Comparison of ENCODE assay signal across 1 cellular context in the genomic region with DNA sequence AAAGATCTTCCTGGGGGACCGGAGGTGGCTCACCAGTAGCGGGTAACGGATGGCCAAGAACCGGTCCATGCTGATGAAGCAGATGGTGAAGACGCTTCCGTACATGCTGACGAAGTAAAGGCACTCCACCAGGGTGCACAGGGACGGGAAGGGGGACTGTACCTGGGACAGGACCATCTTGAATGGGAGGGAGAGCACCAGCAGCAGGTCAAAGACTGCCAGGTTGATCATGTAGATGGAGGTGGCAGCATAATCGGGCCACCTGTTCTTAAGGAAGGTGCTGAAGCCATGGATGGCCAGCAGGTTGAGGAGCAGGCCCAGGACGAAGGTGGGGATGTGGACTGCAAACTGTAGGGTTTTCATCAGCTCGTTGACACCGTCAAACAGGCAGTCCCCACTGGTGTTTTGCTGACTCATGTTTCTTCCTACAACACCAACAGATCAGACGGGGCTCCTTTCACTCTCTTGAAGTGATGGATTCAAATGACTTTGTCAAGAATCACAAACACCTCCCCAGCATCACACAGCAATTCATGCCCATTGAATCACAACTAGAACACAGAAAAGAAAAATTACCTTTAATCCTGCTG.
TF ChIP-seq lines count a peak whose summit lies in the region.

No MANE protein-coding gene starts in this region.

TF ChIP-seq in GM12878, 131 proteins besides CTCF, POLR2A, EP300 and RAD21:
- TF ChIP-seq POU2F2 (IDR thresholded peaks at IDR 0.05; ENCODE audit: borderline replicate concordance, low read depth, low read length) (no peak), ZNF24 (IDR thresholded peaks at IDR 0.05) (no peak), ETV6 (conservative IDR thresholded peaks at IDR 0.05 in 1 of 2, IDR thresholded peaks at IDR 0.05 in 1 of 2; ENCODE audit: borderline replicate concordance in 1 of 2, low read depth in 1 of 2) (no peak), MYB (IDR thresholded peaks at IDR 0.05; ENCODE audit: borderline replicate concordance, low read depth, low read length) (no peak), NFXL1 (IDR thresholded peaks at IDR 0.05; ENCODE audit: borderline replicate concordance) (no peak), MXI1 (IDR thresholded peaks at IDR 0.05; ENCODE audit: low read depth, low read length) (no peak), MYC (IDR thresholded peaks at IDR 0.05; ENCODE audit: insufficient read depth, insufficient read length, insufficient replicate concordance, low read length, severe bottlenecking) (no peak), ZNF207 (IDR thresholded peaks at IDR 0.05; ENCODE audit: borderline replicate concordance) (no peak), CBX5 (IDR thresholded peaks at IDR 0.05; ENCODE audit: low read depth) (no peak), CHD2 (IDR thresholded peaks at IDR 0.05; ENCODE audit: borderline replicate concordance, low read depth, low read length) (no peak), NR2C2 (IDR thresholded peaks at IDR 0.05; ENCODE audit: borderline replicate concordance, control insufficient read depth, insufficient read length, low read depth) (no peak), CHD1 (IDR thresholded peaks at IDR 0.05; ENCODE audit: low read depth, low read length) (no peak), ATF7 (IDR thresholded peaks at IDR 0.05; ENCODE audit: low read depth) (no peak), TARDBP (IDR thresholded peaks at IDR 0.05; ENCODE audit: borderline replicate concordance) (no peak), ZNF592 (IDR thresholded peaks at IDR 0.05) (no peak)
- TF ChIP-seq, protein P1, sequence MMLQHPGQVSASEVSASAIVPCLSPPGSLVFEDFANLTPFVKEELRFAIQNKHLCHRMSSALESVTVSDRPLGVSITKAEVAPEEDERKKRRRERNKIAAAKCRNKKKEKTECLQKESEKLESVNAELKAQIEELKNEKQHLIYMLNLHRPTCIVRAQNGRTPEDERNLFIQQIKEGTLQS (IDR thresholded peaks at IDR 0.05; ENCODE audit: borderline replicate concordance, extremely low read depth, low read depth, low read length) = no peak
- TF ChIP-seq, protein P2, sequence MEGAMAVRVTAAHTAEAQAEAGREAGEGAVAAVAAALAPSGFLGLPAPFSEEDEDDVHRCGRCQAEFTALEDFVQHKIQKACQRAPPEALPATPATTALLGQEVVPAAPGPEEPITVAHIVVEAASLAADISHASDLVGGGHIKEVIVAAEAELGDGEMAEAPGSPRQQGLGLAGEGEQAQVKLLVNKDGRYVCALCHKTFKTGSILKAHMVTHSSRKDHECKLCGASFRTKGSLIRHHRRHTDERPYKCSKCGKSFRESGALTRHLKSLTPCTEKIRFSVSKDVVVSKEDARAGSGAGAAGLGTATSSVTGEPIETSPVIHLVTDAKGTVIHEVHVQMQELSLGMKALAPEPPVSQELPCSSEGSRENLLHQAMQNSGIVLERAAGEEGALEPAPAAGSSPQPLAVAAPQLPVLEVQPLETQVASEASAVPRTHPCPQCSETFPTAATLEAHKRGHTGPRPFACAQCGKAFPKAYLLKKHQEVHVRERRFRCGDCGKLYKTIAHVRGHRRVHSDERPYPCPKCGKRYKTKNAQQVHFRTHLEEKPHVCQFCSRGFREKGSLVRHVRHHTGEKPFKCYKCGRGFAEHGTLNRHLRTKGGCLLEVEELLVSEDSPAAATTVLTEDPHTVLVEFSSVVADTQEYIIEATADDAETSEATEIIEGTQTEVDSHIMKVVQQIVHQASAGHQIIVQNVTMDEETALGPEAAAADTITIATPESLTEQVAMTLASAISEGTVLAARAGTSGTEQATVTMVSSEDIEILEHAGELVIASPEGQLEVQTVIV (IDR thresholded peaks at IDR 0.05; ENCODE audit: borderline replicate concordance, partially characterized antibody) = no peak
